30 cellular contexts compared by ENCODE assay signal in genomic region chr7:155766386-155766785, GRCh38. TPM values are rescaled to one million over a fixed set of nuclear protein-coding genes. Genes with fewer than 3 reads are reported as not detected.
"Had no signal": no experiment of that assay in that cellular context is flagged by ENCODE, and none has a peak within 500 bp of the region (broad histone marks: within the 10 kb centered on the region; RNA-seq: fewer than 3 reads in every experiment).

No MANE protein-coding gene starts in this region.

- DNase-seq: activated B cell treated with CpG ODN at 0.5 μM for 24 hours; activated CD4-positive, alpha-beta T cell treated with anti-CD3 and anti-CD28 coated beads for 48 hours; activated CD4-positive, alpha-beta T cell treated with anti-CD3 and anti-CD28 coated beads, Interleukin-2, amount 50 U/mL, for 1 hour; activated CD4-positive, alpha-beta T cell treated with anti-CD3 and anti-CD28 coated beads, Interleukin-2, amount 50 U/mL, for 48 hours; activated CD8-positive, alpha-beta memory T cell treated with anti-CD3 and anti-CD28 coated beads for 24 hours; activated CD8-positive, alpha-beta T cell treated with anti-CD3 and anti-CD28 coated beads for 36 hours; activated effector memory CD4-positive, alpha-beta T cell treated with Interleukin-2 at 50 U/mL for 16 hours; activated gamma-delta T cell treated with Interleukin-2 at 50 U/mL for 16 hours; activated naive CD4-positive, alpha-beta T cell treated with anti-CD3 and anti-CD28 coated beads for 36 hours; activated naive CD8-positive, alpha-beta T cell treated with anti-CD3 and anti-CD28 coated beads, Interleukin-2, amount 10 ng/mL, durations not matched to agents 7 days and 5 days; activated T-cell treated with anti-CD3 and anti-CD28 coated beads, Interleukin-2, amount 50 U/mL, for 4 hours; central memory CD4-positive, alpha-beta T cell; cerebellar nuclear complex; colonic mucosa; effector CD8-positive, alpha-beta T cell; esophagus squamous epithelium; foreskin melanocyte; T-helper 17 cell; T1000; WERI-Rb-1 had no signal

- H3K9me3 Mint-ChIP-seq: activated B cell treated with CpG ODN at 0.5 μM for 24 hours; activated CD8-positive, alpha-beta T cell treated with anti-CD3 and anti-CD28 coated beads for 36 hours; activated naive CD4-positive, alpha-beta T cell treated with anti-CD3 and anti-CD28 coated beads for 36 hours; activated naive CD4-positive, alpha-beta T cell treated with anti-CD3 and anti-CD28 coated beads, Interleukin-2, amount 50 U/mL, for 72 hours; activated T-cell treated with anti-CD3 and anti-CD28 coated beads, Interleukin-2, amount 50 U/mL, for 4 hours; activated T-helper 17 cell treated with anti-CD3 and anti-CD28 coated beads, Interleukin-2, amount 50 U/mL, for 72 hours; T-helper 2 cell treated with Interferon-gamma antibody and Interleukin-4, amounts not matched to agents 5 μg/mL and 100 μg/mL, for 36 hours had no signal

- H3K4me3 Mint-ChIP-seq: activated B cell treated with CpG ODN at 0.5 μM for 24 hours; activated CD8-positive, alpha-beta T cell treated with anti-CD3 and anti-CD28 coated beads for 36 hours; activated naive CD4-positive, alpha-beta T cell treated with anti-CD3 and anti-CD28 coated beads for 36 hours; activated naive CD8-positive, alpha-beta T cell treated with anti-CD3 and anti-CD28 coated beads, Interleukin-2, amount 10 ng/mL, durations not matched to agents 7 days and 5 days; activated T-cell treated with anti-CD3 and anti-CD28 coated beads, Interleukin-2, amount 50 U/mL, for 4 hours; T-helper 17 cell; T-helper 2 cell treated with Interferon-gamma antibody and Interleukin-4, amounts not matched to agents 5 μg/mL and 100 μg/mL, for 36 hours had no signal

- H3K27me3 Mint-ChIP-seq: activated B cell treated with CpG ODN at 0.5 μM for 24 hours; activated CD8-positive, alpha-beta T cell treated with anti-CD3 and anti-CD28 coated beads for 36 hours; activated naive CD8-positive, alpha-beta T cell treated with anti-CD3 and anti-CD28 coated beads, Interleukin-2, amount 10 ng/mL, durations not matched to agents 7 days and 5 days; activated T-helper 17 cell treated with anti-CD3 and anti-CD28 coated beads, Interleukin-2, amount 50 U/mL, for 72 hours; brain; T-helper 17 cell had no signal

- H3K27ac Mint-ChIP-seq: activated B cell treated with CpG ODN at 0.5 μM for 24 hours; activated CD8-positive, alpha-beta T cell treated with anti-CD3 and anti-CD28 coated beads for 36 hours; activated naive CD4-positive, alpha-beta T cell treated with anti-CD3 and anti-CD28 coated beads for 36 hours; T-helper 17 cell had no signal

- FAIRE-seq: endometrium, endothelial cell of umbilical vein had no signal

RNA-seq across cellular contexts. Expression of gene SHH, which starts 45.9 kb away (rescaled TPM):
- total RNA-seq: activated B cell treated with CpG ODN at 0.5 μM for 24 hours; activated CD8-positive, alpha-beta T cell treated with anti-CD3 and anti-CD28 coated beads for 36 hours; activated naive CD4-positive, alpha-beta T cell treated with anti-CD3 and anti-CD28 coated beads for 36 hours; activated naive CD4-positive, alpha-beta T cell treated with anti-CD3 and anti-CD28 coated beads, Interleukin-2, amount 50 U/mL, for 72 hours; activated naive CD8-positive, alpha-beta T cell treated with anti-CD3 and anti-CD28 coated beads, Interleukin-2, amount 10 ng/mL, durations not matched to agents 7 days and 5 days; activated T-helper 17 cell treated with anti-CD3 and anti-CD28 coated beads, Interleukin-2, amount 50 U/mL, for 72 hours; breast epithelium; cardiac muscle cell; endothelial cell of umbilical vein; esophagus squamous epithelium; fibroblast of villous mesenchyme; T-helper 17 cell had no signal
- polyA plus RNA-seq: cardiac muscle cell, endothelial cell of umbilical vein, fibroblast of lung had no signal
